ENCODE assay signal across 9 cellular contexts in the genomic region with DNA sequence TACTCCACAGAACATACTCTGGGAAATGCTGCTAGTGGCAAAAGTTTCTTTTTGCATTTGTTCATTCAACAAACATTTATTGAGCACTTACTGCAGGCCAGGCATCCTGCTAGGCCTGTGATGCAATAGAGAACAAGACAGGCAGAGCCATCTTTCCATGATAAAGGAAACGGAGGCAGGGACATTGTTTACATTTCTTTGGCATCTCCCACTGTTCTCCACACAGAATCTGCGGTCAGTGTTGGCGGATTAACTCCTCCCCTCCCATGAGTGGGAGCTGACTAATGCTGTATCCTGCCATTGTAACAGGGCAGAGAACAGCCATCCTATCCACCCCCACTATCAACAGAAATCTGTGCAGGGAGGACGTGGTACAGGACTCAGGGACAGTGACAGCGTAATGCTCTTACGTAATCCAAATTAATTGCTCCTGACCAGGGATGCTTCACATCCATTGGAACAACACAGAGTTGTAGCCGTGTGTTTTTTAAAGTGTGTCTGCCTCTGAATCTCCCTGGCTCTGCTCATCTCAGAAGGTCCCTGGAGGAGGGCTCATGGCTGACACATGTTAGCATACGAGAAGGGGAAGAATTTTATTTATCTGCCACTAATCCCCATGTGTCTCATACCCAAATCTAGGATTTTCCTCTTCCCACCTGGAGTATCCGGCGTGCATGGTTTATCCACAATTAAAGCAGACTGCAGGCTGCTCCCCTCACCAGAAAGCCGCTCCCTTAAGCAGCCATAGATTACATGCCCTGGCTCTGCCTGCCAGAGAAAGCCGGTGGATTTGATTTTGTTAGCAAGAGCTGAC. TPM values are rescaled to one million over a fixed set of nuclear protein-coding genes. Genes with fewer than 3 reads are reported as not detected.
DNase-seq lines count a peak whose midpoint lies in the region; ATAC-seq and TF ChIP-seq lines count a peak whose summit lies in the region.
"Had no signal": no experiment of that assay in that cellular context is flagged by ENCODE, and none has a peak within 500 bp of the region (broad histone marks: within the 10 kb centered on the region; RNA-seq: fewer than 3 reads in every experiment).

No MANE protein-coding gene starts in this region.

- H3K9me3 Mint-ChIP-seq in activated naive CD4-positive, alpha-beta T cell treated with anti-CD3 and anti-CD28 coated beads for 36 hours, result no peaks in the 10 kb centered on the region

- H3K79me2 ChIP-seq in mesendoderm (ENCODE audit: control insufficient read depth, insufficient read depth, low read length), result no peaks in the 10 kb centered on the region

- no peak overlapping the region for H3K27ac Mint-ChIP-seq in activated naive CD4-positive, alpha-beta T cell treated with anti-CD3 and anti-CD28 coated beads for 36 hours

- no CpG with 5 or more reads among the region's 12 CpGs for WGBS in mesendoderm (ENCODE audit: extremely low coverage, insufficient coverage, low lambda C conversion rate)

- H3K9ac ChIP-seq in mesendoderm (ENCODE audit: low read length), result no peak overlapping the region

- H3K27me3 Mint-ChIP-seq in activated naive CD4-positive, alpha-beta T cell treated with anti-CD3 and anti-CD28 coated beads for 36 hours (ENCODE audit: low read depth), result no peaks in the 10 kb centered on the region

- DNase-seq in COLO829 (ENCODE audit: low spot score) (peak; percentile 66), MG63 (peak; percentile 91), cardiac fibroblast (ENCODE audit: low read depth in 2 of 2) (peak; percentile 91 to 93), mesendoderm (peak; percentile 79), omental fat pad (ENCODE audit: low spot score) (no peak), GF-D8 (lab: John Stamatoyannopoulos, UW) (no peak)
- no peak for DNase-seq in activated naive CD4-positive, alpha-beta T cell treated with anti-CD3 and anti-CD28 coated beads for 36 hours
- DNase-seq in activated CD4-positive, alpha-beta T cell treated with anti-CD3 and anti-CD28 coated beads for 48 hours, result no peak
- DNase-seq: spleen had no signal

- H3K4me1 ChIP-seq in mesendoderm (ENCODE audit: control insufficient read depth, low read depth, low read length), result peaks cover 4% of the 10 kb centered on the region
- H3K4me1 ChIP-seq: spleen had no signal

- no peak overlapping the region for H2BK5ac ChIP-seq in mesendoderm (ENCODE audit: low read length)

- H2AK5ac ChIP-seq in mesendoderm (ENCODE audit: low read length), result no peak overlapping the region

- no peaks in the 10 kb centered on the region for H3K36me3 Mint-ChIP-seq in activated naive CD4-positive, alpha-beta T cell treated with anti-CD3 and anti-CD28 coated beads for 36 hours (ENCODE audit: low read depth)

- no peak overlapping the region for H3K4me3 Mint-ChIP-seq in activated naive CD4-positive, alpha-beta T cell treated with anti-CD3 and anti-CD28 coated beads for 36 hours

- CTCF ChIA-PET in activated naive CD4-positive, alpha-beta T cell treated with anti-CD3 and anti-CD28 coated beads for 36 hours (lab: Charles Lee), result interaction anchor here (0.6 kb wide), 1 partner anchor 30 kb away, joined by 4 read pairs; no protein-coding TSS in a partner anchor

- H3K27me3 ChIP-seq in MG63, result no peaks in the 10 kb centered on the region
- H3K27me3 ChIP-seq in mesendoderm (ENCODE audit: insufficient read depth, low read length, poor library complexity), result no peaks in the 10 kb centered on the region
- H3K27me3 ChIP-seq: spleen had no signal

- H3K4me3 ChIP-seq in MG63 (no peak overlapping the region), cardiac fibroblast (replicated peaks in 1 of 2; ENCODE audit: low read depth in 2 of 2, low read length in 2 of 2) (no peak overlapping the region), mesendoderm (ENCODE audit: low read length) (no peak overlapping the region)
- H3K4me3 ChIP-seq: spleen had no signal

- no peak for ATAC-seq in omental fat pad (ENCODE audit: low FRiP score)

- no peak overlapping the region for H4K8ac ChIP-seq in mesendoderm (ENCODE audit: low read depth, low read length)

- H3K18ac ChIP-seq in mesendoderm (ENCODE audit: low read length), result no peak overlapping the region

- intact Hi-C loops in activated naive CD4-positive, alpha-beta T cell treated with anti-CD3 and anti-CD28 coated beads for 36 hours (cut with micrococcal nuclease), result no loop called here

- H3K4me2 ChIP-seq in mesendoderm (ENCODE audit: low read length), result no peak overlapping the region

- no peak overlapping the region for H4K5ac ChIP-seq in mesendoderm (ENCODE audit: low read length)

- TF ChIP-seq CTCF in cardiac fibroblast (IDR thresholded peaks at IDR 0.05; ENCODE audit: low read depth, low read length) (no peak), omental fat pad (IDR thresholded peaks at IDR 0.05) (no peak)

- no peak overlapping the region for H3K4ac ChIP-seq in mesendoderm (ENCODE audit: low read depth, low read length)

- no peaks in the 10 kb centered on the region for H3K4me1 Mint-ChIP-seq in activated naive CD4-positive, alpha-beta T cell treated with anti-CD3 and anti-CD28 coated beads for 36 hours (ENCODE audit: low read depth)

- no peaks in the 10 kb centered on the region for H3K9me3 ChIP-seq in MG63
- H3K9me3 ChIP-seq: spleen had no signal

- H3K56ac ChIP-seq in mesendoderm (ENCODE audit: low read length), result no peak overlapping the region

- H3K36me3 ChIP-seq in MG63 (peaks cover 31% of the 10 kb centered on the region), mesendoderm (ENCODE audit: control insufficient read depth, insufficient read depth, low read length) (peaks cover 2% of the 10 kb centered on the region)

- H2BK15ac ChIP-seq in mesendoderm (replicated peaks; ENCODE audit: low read depth), result no peak overlapping the region

- no peaks in the 10 kb centered on the region for H3K79me1 ChIP-seq in mesendoderm (ENCODE audit: low read length)

- H3K23ac ChIP-seq in mesendoderm (ENCODE audit: low read length), result no peak overlapping the region

- peak overlapping the region; percentile 10 for H3K27ac ChIP-seq in mesendoderm (ENCODE audit: low read depth, low read length)

- no peak overlapping the region for H2BK120ac ChIP-seq in mesendoderm (ENCODE audit: low read depth, low read length)

RNA-seq across cellular contexts. Expression of a gene that starts 32.3 kb away (rescaled TPM):
- 7.6 and 8.1 TPM in 2 replicates for total RNA-seq in MG63 (2014; rRNA removed; shearing (Covaris generic); ENCODE audit: low replicate concordance)
- polyA plus RNA-seq in mesendoderm (2013, experiment 1 of 2), result 13.7 TPM
- 12.8 TPM for polyA plus RNA-seq in mesendoderm (2013, experiment 2 of 2)
- total RNA-seq in activated naive CD4-positive, alpha-beta T cell treated with anti-CD3 and anti-CD28 coated beads for 36 hours, result under 1 TPM; 0.07 TPM
- 10 to 100 TPM in 3 of 4 donors, 1 to 10 TPM in 1; 9.4 to 22.4 (median 16.3) TPM for total RNA-seq in omental fat pad

Comparison
In these comparisons a context has a peak if more than half of its experiments do, and no peak if none do; other contexts are left out.
1. DNase-seq: peak in COLO829 (single experiment), MG63 (single experiment), cardiac fibroblast (2 of 2) and mesendoderm (single experiment); none in activated naive CD4-positive, alpha-beta T cell treated with anti-CD3 and anti-CD28 coated beads for 36 hours (single experiment), activated CD4-positive, alpha-beta T cell treated with anti-CD3 and anti-CD28 coated beads for 48 hours (single experiment), omental fat pad (single experiment) and GF-D8 (single experiment).